32 cellular contexts compared by ENCODE assay signal in the genomic region with DNA sequence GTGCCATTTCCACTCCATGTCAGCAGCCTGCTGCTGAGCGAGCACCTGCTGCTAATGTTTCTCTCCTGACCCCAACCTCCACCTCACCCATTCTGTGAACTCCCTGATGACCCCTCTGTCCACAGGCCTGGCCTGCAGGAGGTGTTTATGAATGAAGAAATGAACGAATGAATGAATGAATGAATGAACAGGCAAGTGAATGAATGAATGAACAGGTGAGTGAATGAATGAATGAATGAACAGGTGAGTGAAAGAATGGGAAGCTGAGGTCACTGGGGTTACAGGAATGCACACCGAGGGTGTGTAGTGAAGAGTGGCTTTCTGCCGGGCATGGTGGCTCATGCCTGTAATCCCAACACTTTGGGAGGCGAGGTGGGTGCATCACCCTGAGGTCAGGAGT.
"Had no signal": no experiment of that assay in that cellular context is flagged by ENCODE, and none has a peak within 500 bp of the region (broad histone marks: within the 10 kb centered on the region; RNA-seq: fewer than 3 reads in every experiment).

No MANE protein-coding gene starts in this region.

- H3K4me3 Mint-ChIP-seq: activated B cell treated with CpG ODN at 0.5 μM for 24 hours; activated CD8-positive, alpha-beta T cell treated with anti-CD3 and anti-CD28 coated beads for 36 hours; activated naive CD8-positive, alpha-beta T cell; activated T-cell treated with anti-CD3 and anti-CD28 coated beads, Interleukin-2, amount 50 U/mL, for 4 hours; activated T-helper 17 cell treated with anti-CD3 and anti-CD28 coated beads, Interleukin-2, amount 50 U/mL, for 72 hours; central memory CD8-positive, alpha-beta T cell; dendritic cell treated with granulocyte-macrophage colony-stimulating factor and Interleukin-4, amounts not matched to agents 40 ng/mL and 50 ng/mL, for 4 days; endodermal cell; T-helper 2 cell treated with Interferon-gamma antibody and Interleukin-4, amounts not matched to agents 5 μg/mL and 100 μg/mL, for 36 hours had no signal

- H3K4me1 Mint-ChIP-seq: activated B cell treated with CpG ODN at 0.5 μM for 24 hours; activated T-helper 17 cell treated with anti-CD3 and anti-CD28 coated beads, Interleukin-2, amount 50 U/mL, for 72 hours; central memory CD8-positive, alpha-beta T cell had no signal

- ATAC-seq: activated CD4-positive, CD25-positive, alpha-beta regulatory T cell treated with anti-CD3 and anti-CD28 coated beads, Interleukin-2, amount 50 U/mL, for 24 hours; activated CD8-positive, alpha-beta T cell treated with anti-CD3 and anti-CD28 coated beads for 36 hours; activated T-cell treated with anti-CD3 and anti-CD28 coated beads, Interleukin-2, amount 50 U/mL, for 4 hours; activated T-helper 17 cell treated with anti-CD3 and anti-CD28 coated beads, Interleukin-2, amount 50 U/mL, for 72 hours; esophagus mucosa had no signal

- H3K36me3 Mint-ChIP-seq: activated naive CD8-positive, alpha-beta T cell had no signal

- H3K27me3 ChIP-seq: brain microvascular endothelial cell had no signal

- H3K9me3 Mint-ChIP-seq: activated B cell treated with CpG ODN at 0.5 μM for 24 hours; activated CD8-positive, alpha-beta T cell treated with anti-CD3 and anti-CD28 coated beads for 36 hours; activated T-cell treated with anti-CD3 and anti-CD28 coated beads, Interleukin-2, amount 50 U/mL, for 4 hours; activated T-helper 17 cell treated with anti-CD3 and anti-CD28 coated beads, Interleukin-2, amount 50 U/mL, for 72 hours; central memory CD8-positive, alpha-beta T cell; dendritic cell treated with granulocyte-macrophage colony-stimulating factor and Interleukin-4, amounts not matched to agents 40 ng/mL and 50 ng/mL, for 4 days; endodermal cell; T-helper 2 cell treated with Interferon-gamma antibody and Interleukin-4, amounts not matched to agents 5 μg/mL and 100 μg/mL, for 36 hours had no signal

- H3K27ac ChIP-seq: brain microvascular endothelial cell, coronary artery, WERI-Rb-1 had no signal

- H3K27ac Mint-ChIP-seq: activated B cell treated with CpG ODN at 0.5 μM for 24 hours; activated CD8-positive, alpha-beta T cell treated with anti-CD3 and anti-CD28 coated beads for 36 hours; activated naive CD8-positive, alpha-beta T cell; activated T-helper 17 cell treated with anti-CD3 and anti-CD28 coated beads, Interleukin-2, amount 50 U/mL, for 72 hours; dendritic cell treated with granulocyte-macrophage colony-stimulating factor and Interleukin-4, amounts not matched to agents 40 ng/mL and 50 ng/mL, for 4 days; endodermal cell; T-helper 2 cell treated with Interferon-gamma antibody and Interleukin-4, amounts not matched to agents 5 μg/mL and 100 μg/mL, for 36 hours had no signal

- H3K4me3 ChIP-seq: coronary artery, dorsolateral prefrontal cortex had no signal

- DNase-seq: activated B cell treated with CpG ODN at 0.5 μM for 24 hours; activated CD4-positive, alpha-beta T cell treated with anti-CD3 and anti-CD28 coated beads for 48 hours; activated CD4-positive, alpha-beta T cell treated with anti-CD3 and anti-CD28 coated beads, Interleukin-2, amount 50 U/mL, for 1 hour; activated CD4-positive, alpha-beta T cell treated with anti-CD3 and anti-CD28 coated beads, Interleukin-2, amount 50 U/mL, for 48 hours; activated CD8-positive, alpha-beta memory T cell treated with anti-CD3 and anti-CD28 coated beads for 24 hours; activated CD8-positive, alpha-beta T cell treated with anti-CD3 and anti-CD28 coated beads for 36 hours; activated effector memory CD4-positive, alpha-beta T cell treated with Interleukin-2 at 50 U/mL for 16 hours; activated gamma-delta T cell treated with Interleukin-2 at 50 U/mL for 16 hours; activated naive CD4-positive, alpha-beta T cell treated with anti-CD3 and anti-CD28 coated beads, Interleukin-2, amount 50 U/mL, for 16 hours; activated naive CD4-positive, alpha-beta T cell treated with Interleukin-2 at 50 U/mL for 16 hours; activated T-cell treated with anti-CD3 and anti-CD28 coated beads, Interleukin-2, amount 50 U/mL, for 4 hours; amniotic stem cell; anterior cingulate cortex; brain microvascular endothelial cell; dorsolateral prefrontal cortex; effector memory CD4-positive, alpha-beta T cell; endodermal cell; foreskin fibroblast; head of caudate nucleus; T1000; WERI-Rb-1 had no signal

- FAIRE-seq: astrocyte, bronchial epithelial cell, frontal cortex had no signal

- H3K36me3 ChIP-seq: brain microvascular endothelial cell, WERI-Rb-1 had no signal
